In the genomic region with DNA sequence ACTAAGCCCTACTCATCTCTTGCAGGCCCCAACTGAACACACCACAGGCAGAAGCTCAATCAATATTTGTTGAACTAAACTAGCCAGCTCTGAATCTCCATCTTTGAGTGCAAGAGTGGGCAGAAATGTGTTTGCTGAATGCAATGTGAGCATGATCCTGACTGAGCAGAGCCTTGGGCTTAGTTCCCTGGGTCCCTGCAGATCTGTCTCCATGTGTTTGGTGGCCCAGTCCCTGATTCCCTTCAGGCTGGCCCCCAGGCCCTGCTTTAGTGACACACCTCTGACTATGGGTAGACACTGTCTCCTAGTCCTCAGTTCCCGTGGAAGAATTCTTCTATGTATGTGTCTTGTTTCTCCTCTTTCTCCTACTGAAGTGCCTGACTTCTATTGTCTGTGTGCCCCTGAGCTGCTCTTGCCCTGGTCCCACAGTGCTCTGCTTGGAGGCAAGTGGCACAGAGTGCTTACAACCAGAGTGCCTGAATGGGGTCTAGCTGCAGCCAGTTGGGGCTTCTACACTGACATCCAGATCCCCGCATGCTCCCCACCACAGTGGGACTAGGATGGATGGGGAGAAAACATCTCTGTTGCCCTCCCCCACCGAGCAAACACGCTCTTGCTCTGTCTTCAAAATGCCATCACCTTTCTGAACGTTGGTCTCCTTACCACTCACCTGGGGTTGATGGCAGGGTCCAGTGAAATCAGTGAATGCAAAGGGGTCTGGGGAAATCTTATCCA, we compare ENCODE assay signal across 21 cellular contexts. TPM values are rescaled to one million over a fixed set of nuclear protein-coding genes. Genes with fewer than 3 reads are reported as not detected.
A peak's percentile ranks its signal among the peaks of the same experiment; 100 is the strongest.
DNase-seq lines count a peak whose midpoint lies in the region; ATAC-seq, FAIRE-seq and TF ChIP-seq lines count a peak whose summit lies in the region.
"Had no signal": no experiment of that assay in that cellular context is flagged by ENCODE, and none has a peak within 500 bp of the region (broad histone marks: within the 10 kb centered on the region; RNA-seq: fewer than 3 reads in every experiment).

No MANE protein-coding gene starts in this region.

- no peak overlapping the region for H4K5ac ChIP-seq in H1 (ENCODE audit: insufficient read length, low read depth, low read length)

- POLR2A ChIA-PET in H1 (lab: Charles Lee; ENCODE audit: partially characterized antibody): interaction anchor here (1.7 kb wide), 1 partner anchor 19 kb away, joined by 11 read pairs; no protein-coding TSS in a partner anchor

- peaks cover 43% of the 10 kb centered on the region for H3K4me1 Mint-ChIP-seq in neural progenitor cell

- ATAC-seq in left ventricle myocardium superior: no peak
- ATAC-seq: CD8-positive, alpha-beta T cell; GM12878 had no signal

- H2AFZ ChIP-seq in H1 (ENCODE audit: low read length) (no peak overlapping the region), neural progenitor cell (replicated peaks) (no peak overlapping the region)

- intact Hi-C loops in vagina (cut with DNase I) (no loop called here), left ventricle myocardium superior (cut with micrococcal nuclease) (no loop called here), posterior cingulate gyrus (cut with DNase I) (loop anchor here (5.0 kb wide), 1 partner anchor 66 kb away; no protein-coding TSS in a partner anchor)

- H3K9ac ChIP-seq in H1 (replicated peaks in 1 of 4; ENCODE audit: extremely low read depth in 1 of 4, low read depth in 3 of 4, low read length in 3 of 4) (no peak overlapping the region), neural progenitor cell (no peak overlapping the region)
- H3K9ac ChIP-seq: BLaER1 had no signal

- no peak overlapping the region; the same call in 1 of the 2 replicates for H4K8ac ChIP-seq in H1 (ENCODE audit: extremely low read depth, insufficient read depth, low read length)

- peaks cover 13% of the 10 kb centered on the region for H3F3A ChIP-seq in neural progenitor cell (ENCODE audit: low read depth)

- WGBS in H1 (ENCODE audit: extremely low coverage in 1 of 2, insufficient coverage in 1 of 2, insufficient read length in 1 of 2, insufficient replicate concordance in 2 of 2, low coverage in 1 of 2, low lambda C conversion rate in 2 of 2, missing lambda C conversion rate in 1 of 2), 2 experiments: no CpG with 5 or more reads among the region's 5 CpGs
- 75 to 84% (median 82%) methylated on average over 5 of the region's 5 CpGs for WGBS in small intestine, 3 donors

- H2AK5ac ChIP-seq in H1 (ENCODE audit: low read depth, low read length): no peak overlapping the region

- no peak overlapping the region for H3K4me3 ChIP-seq in H1 (ENCODE audit: extremely low read depth in 1 of 4, insufficient read depth in 2 of 4, low read depth in 3 of 4, low read length in 4 of 4)
- no peak overlapping the region for H3K4me3 ChIP-seq in neural progenitor cell
- no peak overlapping the region for H3K4me3 ChIP-seq in vagina
- no peak overlapping the region for H3K4me3 ChIP-seq in small intestine (ENCODE audit: low read depth in 1 of 2, low read length in 2 of 2)
- H3K4me3 ChIP-seq: BLaER1, GM12878 had no signal

- no peaks in the 10 kb centered on the region for H3K79me2 ChIP-seq in H1 (ENCODE audit: control insufficient read depth in 1 of 2, insufficient read depth in 2 of 2, low read length in 2 of 2)
- no peaks in the 10 kb centered on the region for H3K79me2 ChIP-seq in neural progenitor cell (ENCODE audit: low read depth)

- no peak overlapping the region for H2BK120ac ChIP-seq in H1 (replicated peaks; ENCODE audit: low read depth, low read length)

- peaks cover 4% of the 10 kb centered on the region for H3K9me3 Mint-ChIP-seq in neural progenitor cell
- H3K9me3 Mint-ChIP-seq: CD8-positive, alpha-beta T cell had no signal

- no peaks in the 10 kb centered on the region for H4K20me1 ChIP-seq in H1 (replicated peaks in 1 of 2; ENCODE audit: control insufficient read depth in 1 of 2, insufficient read depth in 2 of 2, low read length in 2 of 2)
- H4K20me1 ChIP-seq in neural progenitor cell (ENCODE audit: low read depth): peaks cover 5% of the 10 kb centered on the region

- CTCF ChIA-PET in H1 (lab: Charles Lee; ENCODE audit: partially characterized antibody): interaction anchor here (1.0 to 2.4 kb wide), 5 partner anchors 11 to 66 kb away, joined by 3 to 5 read pairs (median 4); no protein-coding TSS in a partner anchor

- H2BK12ac ChIP-seq in H1 (ENCODE audit: low read depth, low read length): 0 out of 2 replicates have a peak overlapping the region, but pooled peaks have one; percentile 17

- no peak overlapping the region for H3K56ac ChIP-seq in H1 (replicated peaks; ENCODE audit: insufficient read length, low read depth, low read length)

- H3K27ac Mint-ChIP-seq in neural progenitor cell: peak overlapping the region; percentile 7
- H3K27ac Mint-ChIP-seq: CD8-positive, alpha-beta T cell had no signal

- no peak overlapping the region for H3K4me2 ChIP-seq in H1 (ENCODE audit: insufficient read depth in 1 of 2, low read depth in 2 of 2, low read length in 2 of 2)
- no peak overlapping the region for H3K4me2 ChIP-seq in neural progenitor cell
- H3K4me2 ChIP-seq: BLaER1 had no signal

- FAIRE-seq in H1 (lab: Jason Lieb, UNC): no peak
- no peak for FAIRE-seq in small intestine (lab: Jason Lieb, UNC)
- FAIRE-seq: D721Med, G401.6, GM12878 had no signal

- no peaks in the 10 kb centered on the region for H3K27me3 ChIP-seq in H1 (replicated peaks in 1 of 4; ENCODE audit: control insufficient read depth in 3 of 4, extremely low read depth in 1 of 4, insufficient read depth in 3 of 4, low read length in 3 of 4)
- no peaks in the 10 kb centered on the region for H3K27me3 ChIP-seq in neural progenitor cell
- H3K27me3 ChIP-seq in vagina: no peaks in the 10 kb centered on the region
- H3K27me3 ChIP-seq in small intestine (ENCODE audit: control insufficient read depth in 2 of 2, insufficient read depth in 2 of 2, low read length in 2 of 2): no peaks in the 10 kb centered on the region

- TF ChIP-seq EP300 in H1 (IDR thresholded peaks at IDR 0.05; ENCODE audit: borderline replicate concordance in 1 of 2, low read depth in 2 of 2, low read length in 2 of 2): no peak

- H3K4me3 Mint-ChIP-seq in neural progenitor cell: no peak overlapping the region
- H3K4me3 Mint-ChIP-seq: CD8-positive, alpha-beta T cell had no signal

- H3K9me3 ChIP-seq in H1 (ENCODE audit: insufficient read depth in 2 of 2, low read depth in 1 of 2, low read length in 1 of 2): no peaks in the 10 kb centered on the region
- no peaks in the 10 kb centered on the region for H3K9me3 ChIP-seq in neural progenitor cell (ENCODE audit: low read depth)
- no peaks in the 10 kb centered on the region for H3K9me3 ChIP-seq in vagina
- H3K9me3 ChIP-seq in small intestine (ENCODE audit: control insufficient read depth, low read depth): no peaks in the 10 kb centered on the region
- H3K9me3 ChIP-seq: BLaER1 had no signal

- H3K4me1 ChIP-seq in H1 (replicated peaks in 1 of 4; ENCODE audit: control insufficient read depth in 3 of 4, insufficient read depth in 4 of 4, low read length in 3 of 4): peaks cover 2 to 13% (median 7%) of the 10 kb centered on the region in 4 experiments; a peak in 6 of 7 replicates
- H3K4me1 ChIP-seq in neural progenitor cell: peaks cover 16% of the 10 kb centered on the region
- peaks cover 10% of the 10 kb centered on the region for H3K4me1 ChIP-seq in vagina
- H3K4me1 ChIP-seq in small intestine (ENCODE audit: control insufficient read depth in 2 of 2, insufficient read depth in 1 of 2, low read depth in 1 of 2, low read length in 1 of 2): no peaks in the 10 kb centered on the region

- H3K23ac ChIP-seq in H1 (ENCODE audit: insufficient read length): no peak overlapping the region

- 0 out of 2 replicates have a peak overlapping the region, but pooled peaks have one; percentile 61 for H2BK20ac ChIP-seq in H1 (ENCODE audit: low read length)

- H4K91ac ChIP-seq in H1 (replicated peaks; ENCODE audit: insufficient read length, low read length): no peak overlapping the region

- no peak for TF ChIP-seq POLR2A in H1 (IDR thresholded peaks at IDR 0.05; ENCODE audit: control extremely low read depth in 1 of 2, low read depth in 2 of 2, low read length in 2 of 2)
- no peak for TF ChIP-seq POLR2A in vagina (IDR thresholded peaks at IDR 0.05)

- peaks cover 3% of the 10 kb centered on the region for H3K27me3 Mint-ChIP-seq in neural progenitor cell (ENCODE audit: insufficient read depth, low read depth)

- H3K36me3 Mint-ChIP-seq in neural progenitor cell: no peaks in the 10 kb centered on the region

- DNase-seq in activated CD8-positive, alpha-beta memory T cell treated with anti-CD3 and anti-CD28 coated beads for 24 hours: peak; percentile 42
- no peak for DNase-seq in activated CD8-positive, alpha-beta memory T cell treated with anti-CD3 and anti-CD28 coated beads, Interleukin-2, amount 50 U/mL, for 48 hours
- DNase-seq in H1 (ENCODE audit: low read depth in 1 of 2, low spot score in 2 of 2): no peak
- no peak for DNase-seq in neural progenitor cell (ENCODE audit: low spot score)
- peak; percentile 71 to 87 for DNase-seq in vagina (ENCODE audit: extremely low spot score in 2 of 2)
- no peak for DNase-seq in left ventricle myocardium superior
- DNase-seq in small intestine: no peak
- DNase-seq in posterior cingulate gyrus: no peak
- DNase-seq: DMS79, KBM-7, NCI-H1436, NCI-H2029 treated with DMSO at 0.1 percent for 48 hours, NCI-H2171 treated with DMSO at 0.1 percent for 48 hours, NCI-H446 treated with DMSO at 0.1 percent for 48 hours, NCI-H748 treated with DMSO at 0.1 percent for 48 hours, RPMI8226 had no signal

- peaks cover 0 to 2% (median 0%) of the 10 kb centered on the region in 4 experiments; a peak in 1 of 8 replicates for H3K36me3 ChIP-seq in H1 (ENCODE audit: control insufficient read depth in 2 of 4, insufficient read depth in 4 of 4, low read length in 3 of 4)
- no peaks in the 10 kb centered on the region for H3K36me3 ChIP-seq in neural progenitor cell
- no peaks in the 10 kb centered on the region for H3K36me3 ChIP-seq in vagina
- H3K36me3 ChIP-seq in small intestine (ENCODE audit: control insufficient read depth in 2 of 2, insufficient read depth in 2 of 2, low read length in 2 of 2): no peaks in the 10 kb centered on the region
- H3K36me3 ChIP-seq: BLaER1 had no signal

- H3K27ac ChIP-seq in H1 (ENCODE audit: low read depth, low read length) (no peak overlapping the region), neural progenitor cell (no peak overlapping the region), vagina (no peak overlapping the region), small intestine (ENCODE audit: low read depth in 1 of 2, low read length in 1 of 2) (no peak overlapping the region)
- H3K27ac ChIP-seq: BLaER1 had no signal

- no peaks in the 10 kb centered on the region for H3K79me1 ChIP-seq in H1 (ENCODE audit: low read depth, low read length)

- no peak overlapping the region for H3K18ac ChIP-seq in H1 (ENCODE audit: extremely low read depth, low read length)

- TF ChIP-seq RAD21 in H1 (IDR thresholded peaks at IDR 0.05 in 1 of 2, conservative IDR thresholded peaks at IDR 0.05 in 1 of 2; ENCODE audit: low read depth in 2 of 2, low read length in 2 of 2): no peak

- no peak overlapping the region for H2BK15ac ChIP-seq in H1 (ENCODE audit: low read length)

- no peak overlapping the region for H3K14ac ChIP-seq in H1 (ENCODE audit: insufficient read length)

- TF ChIP-seq CTCF in H1 (IDR thresholded peaks at IDR 0.05; ENCODE audit: control extremely low read depth in 1 of 3, insufficient read depth in 1 of 3, low read depth in 1 of 3, low read length in 3 of 3): no peak
- TF ChIP-seq CTCF in neural progenitor cell (IDR thresholded peaks at IDR 0.05): no peak
- no peak for TF ChIP-seq CTCF in vagina (IDR thresholded peaks at IDR 0.05)

- H3K23me2 ChIP-seq in H1 (ENCODE audit: low read depth, low read length): peaks cover 1% of the 10 kb centered on the region; the same call in 1 of the 2 replicates

- no peak overlapping the region for H2BK5ac ChIP-seq in H1 (ENCODE audit: low read depth, low read length)

- H3K4ac ChIP-seq in H1 (replicated peaks; ENCODE audit: insufficient read length, low read depth, low read length): no peak overlapping the region

RNA-seq across cellular contexts. Expression of a gene that starts 9.3 kb away (rescaled TPM):
- 34.9 and 37.0 TPM in 2 replicates for total RNA-seq in H1 (2021; fragmentation: NEBNext Ultra II Directional; extraction: Animal tissue kit (Norgen Biotek cat#: 25700))
- polyA plus RNA-seq in H1 (2011; rRNA removed): 25.7 and 26.8 TPM in 2 replicates
- 33.0 TPM for polyA plus RNA-seq in H1 (2011; cell fraction: cytosol; rRNA removed)
- 28.4 TPM for polyA plus RNA-seq in H1 (2011; cell fraction: nucleus; rRNA removed)
- polyA plus RNA-seq in H1 (2012, experiment 1 of 2): 39.6 to 41.5 TPM (median 40.5 TPM) in 4 replicates
- polyA plus RNA-seq in H1 (2012, experiment 2 of 2): 18.2 TPM
- 39.3 TPM for polyA plus RNA-seq in H1 (2013, experiment 1 of 2)
- polyA plus RNA-seq in H1 (2013, experiment 2 of 2): 40.0 TPM
- polyA minus RNA-seq in H1 (2011; rRNA and poly(A)+ RNA removed): 34.9 and 41.8 TPM in 2 replicates
- polyA minus RNA-seq in H1 (2011; cell fraction: cytosol; rRNA and poly(A)+ RNA removed): 12.9 TPM
- polyA minus RNA-seq in H1 (2011; cell fraction: nucleus; rRNA and poly(A)+ RNA removed): 9.8 TPM
- total RNA-seq in neural progenitor cell (ENCODE audit: low replicate concordance): 53.6 and 62.1 TPM in 2 replicates
- total RNA-seq in vagina: 13.0 TPM
- total RNA-seq in left ventricle myocardium superior: 11.7 TPM
- 10 to 100 TPM in 1 of 3 donors, 1 to 10 TPM in 2; 3.6 to 11.5 (median 8.1) TPM for polyA plus RNA-seq in small intestine

Comparison
In these comparisons a context has a peak if more than half of its experiments do, and no peak if none do; other contexts are left out.
1. DNase-seq: peak in activated CD8-positive, alpha-beta memory T cell treated with anti-CD3 and anti-CD28 coated beads for 24 hours (single experiment) and vagina (2 of 2); none in activated CD8-positive, alpha-beta memory T cell treated with anti-CD3 and anti-CD28 coated beads, Interleukin-2, amount 50 U/mL, for 48 hours (single experiment), H1 (0 of 2), neural progenitor cell (single experiment), left ventricle myocardium superior (single experiment), small intestine (single experiment) and posterior cingulate gyrus (0 of 10).